ENCODE assay signal across 9 cellular contexts in genomic region chr3:150528359-150528797, GRCh38. TPM values are rescaled to one million over a fixed set of nuclear protein-coding genes. Genes with fewer than 3 reads are reported as not detected.
DNase-seq lines count a peak whose midpoint lies in the region; ATAC-seq, FAIRE-seq and TF ChIP-seq lines count a peak whose summit lies in the region.
"Had no signal": no experiment of that assay in that cellular context is flagged by ENCODE, and none has a peak within 500 bp of the region (broad histone marks: within the 10 kb centered on the region; RNA-seq: fewer than 3 reads in every experiment).

No MANE protein-coding gene starts in this region.

- no peak overlapping the region for H3K4me2 ChIP-seq in KMS-11
- no peak overlapping the region for H3K4me2 ChIP-seq in K562 (ENCODE audit: insufficient read depth, low read length)
- H3K4me2 ChIP-seq in mesenchymal stem cell (ENCODE audit: low read length, poor library complexity, severe bottlenecking): no peak overlapping the region

- H3K79me2 ChIP-seq in KMS-11 (ENCODE audit: insufficient read depth, low read depth) (no peaks in the 10 kb centered on the region), K562 (ENCODE audit: control insufficient read depth, insufficient read depth, low read length) (no peaks in the 10 kb centered on the region)

- POLR2A ChIA-PET in K562 (lab: Yijun Ruan, JAX): interaction anchor here (0.9 to 2.3 kb wide), 2 partner anchors 9 to 10 kb away, joined by 4 to 10 read pairs; no protein-coding TSS in a partner anchor

- CTCF ChIA-PET in K562 (lab: Yijun Ruan, JAX; ENCODE audit: low intra/inter-chr PET ratio): interaction anchor here (0.7 to 1.2 kb wide), 4 partner anchors 77 to 618 kb away, joined by 3 to 6 read pairs (median 3); no protein-coding TSS in a partner anchor

- intact Hi-C loops in K562 (cut with micrococcal nuclease): loop anchor here (1.0 to 5.0 kb wide), 4 partner anchors 194 to 619 kb away; no protein-coding TSS in a partner anchor

- H4K20me1 ChIP-seq in KMS-11 (ENCODE audit: insufficient read depth) (no peaks in the 10 kb centered on the region), K562 (replicated peaks; ENCODE audit: control insufficient read depth, insufficient read depth, low read length) (no peaks in the 10 kb centered on the region)

- H3K79me1 ChIP-seq in mesenchymal stem cell (replicated peaks; ENCODE audit: low read length, poor library complexity, severe bottlenecking): no peaks in the 10 kb centered on the region

- BruUV-seq in K562 (replicated peaks; lab: Mats Ljungman, UMichigan): no TSS peak

- H4K91ac ChIP-seq in mesenchymal stem cell (ENCODE audit: low read length): no peak overlapping the region

- H3K27ac ChIP-seq in KMS-11: no peak overlapping the region
- no peak overlapping the region for H3K27ac ChIP-seq in K562 (ENCODE audit: extremely low read depth, low read depth, low read length)
- no peak overlapping the region for H3K27ac ChIP-seq in mesenchymal stem cell (ENCODE audit: low read length, poor library complexity, severe bottlenecking)

- ATAC-seq in K562 (peak; percentile 69), GM19035 (IDR thresholded peaks at IDR 0.05; ENCODE audit: unreplicated experiment) (no peak), GM18868 (IDR thresholded peaks at IDR 0.05; ENCODE audit: unreplicated experiment) (no peak)
- ATAC-seq: sciatic nerve had no signal

- DNase-seq in D721Med (ENCODE audit: insufficient read length, low spot score): no peak
- peak in 2 of 4 experiments; percentile 22 to 28 for DNase-seq in K562 (ENCODE audit: extremely low read depth in 1 of 4, low spot score in 3 of 4)
- DNase-seq in mesenchymal stem cell: peak; percentile 56
- no peak for DNase-seq in effector CD8-positive, alpha-beta T cell (lab: John Stamatoyannopoulos, UW)
- DNase-seq in NCI-H187 (lab: John Stamatoyannopoulos, UW): no peak

- in situ Hi-C loops in K562 (cut with MboI): loop anchor here (25.0 kb wide), 1 partner anchor 334 kb away; no protein-coding TSS in a partner anchor

- no peak overlapping the region for H2BK12ac ChIP-seq in mesenchymal stem cell (ENCODE audit: low read length in 2 of 2)

- no peak overlapping the region for H3K23ac ChIP-seq in mesenchymal stem cell (ENCODE audit: low read length in 2 of 2)

- no peaks in the 10 kb centered on the region for H3K9me1 ChIP-seq in K562 (ENCODE audit: control insufficient read depth, insufficient read depth, low read length)

- H4K8ac ChIP-seq in mesenchymal stem cell (ENCODE audit: low read length): no peak overlapping the region

- TF ChIP-seq CTCF in D721Med (IDR thresholded peaks at IDR 0.05; ENCODE audit: insufficient read depth, missing control alignments) (peak; percentile 50), KMS-11 (conservative IDR thresholded peaks at IDR 0.05; ENCODE audit: low read depth, low read length) (peak; percentile 74; the same call in 1 of the 2 replicates), K562 (IDR thresholded peaks at IDR 0.05 in 2 of 3, conservative IDR thresholded peaks at IDR 0.05 in 1 of 3; ENCODE audit: insufficient read depth in 2 of 3, low read depth in 1 of 3, low read length in 3 of 3) (peak in 2 of 3 experiments; percentile 19 to 57; a peak in 3 of 6 replicates)

- TF ChIP-seq EP300 in K562 (IDR thresholded peaks at IDR 0.05; ENCODE audit: low read length): no peak

- no peak overlapping the region for H2BK120ac ChIP-seq in mesenchymal stem cell (ENCODE audit: low read depth, low read length)

- H3K4me3 ChIP-seq in KMS-11 (IDR thresholded peaks at IDR 0.05; ENCODE audit: insufficient read depth, low read depth, low read length) (no peak overlapping the region), K562 (no peak overlapping the region), mesenchymal stem cell (ENCODE audit: insufficient read depth in 1 of 2, low read depth in 1 of 2, low read length in 2 of 2) (no peak overlapping the region)

- no peak overlapping the region for H3K4ac ChIP-seq in mesenchymal stem cell (ENCODE audit: low read depth in 1 of 2, low read length in 2 of 2)

- H2BK5ac ChIP-seq in mesenchymal stem cell (ENCODE audit: low read depth, low read length, poor library complexity, severe bottlenecking): no peak overlapping the region

- H3K36me3 ChIP-seq in KMS-11 (ENCODE audit: insufficient read depth): no peaks in the 10 kb centered on the region
- H3K36me3 ChIP-seq in K562 (ENCODE audit: control insufficient read depth, insufficient read depth, low read length): no peaks in the 10 kb centered on the region
- H3K36me3 ChIP-seq in mesenchymal stem cell (ENCODE audit: control insufficient read depth in 1 of 2, insufficient read depth in 2 of 2, low read depth in 1 of 2, low read length in 2 of 2): no peaks in the 10 kb centered on the region

- peak; percentile 39 to 62; a peak in 3 of 4 replicates for TF ChIP-seq RAD21 in K562 (CRISPR knock-in tag; conservative IDR thresholded peaks at IDR 0.05 in 1 of 2, IDR thresholded peaks at IDR 0.05 in 1 of 2)

- H3K9me3 ChIP-seq in K562 (replicated peaks; ENCODE audit: control insufficient read depth, insufficient read depth, low read depth, low read length) (no peaks in the 10 kb centered on the region), mesenchymal stem cell (ENCODE audit: control insufficient read depth, low read length) (no peaks in the 10 kb centered on the region)

- no peak overlapping the region for H2AK5ac ChIP-seq in mesenchymal stem cell (ENCODE audit: low read length, severe bottlenecking)

- no peak overlapping the region for H3K14ac ChIP-seq in mesenchymal stem cell (ENCODE audit: low read length in 2 of 2)

- 0% methylated on average over 2 of the region's 2 CpGs for WGBS in K562 (ENCODE audit: insufficient coverage, low coverage, missing lambda C conversion rate)
- WGBS in mesenchymal stem cell: 20% methylated on average over 1 of the region's 2 CpGs

- H3K18ac ChIP-seq in mesenchymal stem cell (ENCODE audit: low read depth in 1 of 2, low read length in 2 of 2): no peak overlapping the region

- H2BK15ac ChIP-seq in mesenchymal stem cell (ENCODE audit: low read depth, poor library complexity, severe bottlenecking): no peak overlapping the region

- H3K27me3 ChIP-seq in KMS-11 (ENCODE audit: insufficient read depth, low read depth): no peaks in the 10 kb centered on the region
- no peaks in the 10 kb centered on the region for H3K27me3 ChIP-seq in K562 (ENCODE audit: control insufficient read depth in 2 of 2, insufficient read depth in 2 of 2, low read length in 2 of 2)
- no peaks in the 10 kb centered on the region for H3K27me3 ChIP-seq in mesenchymal stem cell (ENCODE audit: control insufficient read depth in 1 of 2, insufficient read depth in 1 of 2, low read length in 2 of 2)

- FAIRE-seq in D721Med (lab: Jason Lieb, UNC) (no peak), K562 (lab: Jason Lieb, UNC) (peak; percentile 74)

- no peak for TF ChIP-seq POLR2A in K562 (conservative IDR thresholded peaks at IDR 0.05)

- H3K9ac ChIP-seq in KMS-11 (no peak overlapping the region), K562 (ENCODE audit: insufficient read depth in 1 of 2, low read depth in 2 of 2, low read length in 2 of 2) (no peak overlapping the region), mesenchymal stem cell (ENCODE audit: low read length) (peak overlapping the region; percentile 10)

- no peak overlapping the region for H2AFZ ChIP-seq in KMS-11 (ENCODE audit: low read depth)
- no peak overlapping the region for H2AFZ ChIP-seq in K562 (ENCODE audit: low read depth, low read length)
- no peak overlapping the region for H2AFZ ChIP-seq in mesenchymal stem cell (ENCODE audit: low read depth, low read length)

- peaks cover 12% of the 10 kb centered on the region for H3K4me1 ChIP-seq in KMS-11 (ENCODE audit: low read depth, poor library complexity, severe bottlenecking)
- no peaks in the 10 kb centered on the region for H3K4me1 ChIP-seq in K562 (replicated peaks in 1 of 2; ENCODE audit: control insufficient read depth in 2 of 2, insufficient read depth in 2 of 2, low read length in 2 of 2)
- H3K4me1 ChIP-seq in mesenchymal stem cell (ENCODE audit: control insufficient read depth, insufficient read depth, low read depth, low read length): no peaks in the 10 kb centered on the region

RNA-seq across cellular contexts. Expression of gene SERP1, which starts 17.9 kb away (rescaled TPM):
- total RNA-seq in K562 (2011; cell fraction: chromatin; rRNA removed; ENCODE audit: low replicate concordance): 47.1 and 59.9 TPM in 2 replicates
- 50.2 and 53.3 TPM in 2 replicates for total RNA-seq in K562 (2011; cell fraction: nucleolus; rRNA removed)
- total RNA-seq in K562 (2011; cell fraction: nucleoplasm; rRNA removed): 57.8 and 84.3 TPM in 2 replicates
- total RNA-seq in K562 (2014; rRNA removed): 443 and 512 TPM in 2 replicates
- 121 and 129 TPM in 2 replicates for total RNA-seq in K562 (2014; rRNA removed; fragmentation: Illumina TruSeq; extraction: Trizol)
- total RNA-seq in K562 (2015; rRNA removed; fragmentation: Illumina TruSeq; extraction: Trizol): 101 and 109 TPM in 2 replicates
- total RNA-seq in K562 (2021): 147 TPM in 2 replicates
- polyA plus RNA-seq in K562 (2011; rRNA removed): 122 and 142 TPM in 2 replicates
- polyA plus RNA-seq in K562 (2011; cell fraction: cytosol; rRNA removed): 93.1 and 259 TPM in 2 replicates
- polyA plus RNA-seq in K562 (2011; cell fraction: nucleus; rRNA removed): 80.0 and 102 TPM in 2 replicates
- 134 and 164 TPM in 2 replicates for polyA plus RNA-seq in K562 (2012)
- 85.2 and 94.4 TPM in 2 replicates for polyA plus RNA-seq in K562 (2014; fragmentation: Illumina TruSeq; extraction: Trizol)
- polyA plus RNA-seq in K562 (2014; fragmentation: Nextera tagmentation; extraction: Ambion mirVana): 10 to 100 TPM; 38.6 to 42.4 TPM
- polyA plus RNA-seq in K562 (2014; rRNA removed): 190 and 246 TPM in 2 replicates
- 93.5 and 108 TPM in 2 replicates for polyA minus RNA-seq in K562 (2011; rRNA and poly(A)+ RNA removed)
- 88.9 and 124 TPM in 2 replicates for polyA minus RNA-seq in K562 (2011; cell fraction: cytosol; rRNA and poly(A)+ RNA removed)
- polyA minus RNA-seq in K562 (2011; cell fraction: nucleus; rRNA and poly(A)+ RNA removed): 71.1 and 134 TPM in 2 replicates
- 102 TPM for polyA plus RNA-seq in mesenchymal stem cell (2013, experiment 1 of 2)
- 107 TPM for polyA plus RNA-seq in mesenchymal stem cell (2013, experiment 2 of 2)

RNA-seq across cellular contexts. Expression of gene EIF2A, which starts 18.2 kb away (rescaled TPM):
- 108 and 296 TPM in 2 replicates for total RNA-seq in K562 (2011; cell fraction: chromatin; rRNA removed; ENCODE audit: low replicate concordance)
- 44.5 and 67.6 TPM in 2 replicates for total RNA-seq in K562 (2011; cell fraction: nucleolus; rRNA removed)
- 111 and 161 TPM in 2 replicates for total RNA-seq in K562 (2011; cell fraction: nucleoplasm; rRNA removed)
- total RNA-seq in K562 (2014; rRNA removed) (99.8 and 168 TPM in 2 replicates), K562 (2014; rRNA removed; fragmentation: Illumina TruSeq; extraction: Trizol) (178 and 206 TPM in 2 replicates), K562 (2015; rRNA removed; fragmentation: Illumina TruSeq; extraction: Trizol) (139 and 146 TPM in 2 replicates), K562 (2021) (106 and 115 TPM in 2 replicates)
- polyA plus RNA-seq in K562 (2011; rRNA removed) (181 and 193 TPM in 2 replicates), K562 (2014; fragmentation: Illumina TruSeq; extraction: Trizol) (158 and 192 TPM in 2 replicates), K562 (2014; fragmentation: Nextera tagmentation; extraction: Ambion mirVana) (100 to 1,000 TPM; 130 to 172 TPM), K562 (2014; rRNA removed) (129 and 166 TPM in 2 replicates)
- 67.1 and 141 TPM in 2 replicates for polyA plus RNA-seq in K562 (2011; cell fraction: cytosol; rRNA removed)
- polyA plus RNA-seq in K562 (2011; cell fraction: nucleus; rRNA removed): 51.4 and 121 TPM in 2 replicates
- 77.8 and 158 TPM in 2 replicates for polyA plus RNA-seq in K562 (2012)
- 237 and 320 TPM in 2 replicates for polyA minus RNA-seq in K562 (2011; rRNA and poly(A)+ RNA removed)
- polyA minus RNA-seq in K562 (2011; cell fraction: cytosol; rRNA and poly(A)+ RNA removed): 80.2 and 84.4 TPM in 2 replicates
- 63.4 and 106 TPM in 2 replicates for polyA minus RNA-seq in K562 (2011; cell fraction: nucleus; rRNA and poly(A)+ RNA removed)
- polyA plus RNA-seq in mesenchymal stem cell (2013, experiment 1 of 2): 84.8 TPM
- 82.4 TPM for polyA plus RNA-seq in mesenchymal stem cell (2013, experiment 2 of 2)
